Comparison of ENCODE assay signal across 26 cellular contexts in the genomic region with DNA sequence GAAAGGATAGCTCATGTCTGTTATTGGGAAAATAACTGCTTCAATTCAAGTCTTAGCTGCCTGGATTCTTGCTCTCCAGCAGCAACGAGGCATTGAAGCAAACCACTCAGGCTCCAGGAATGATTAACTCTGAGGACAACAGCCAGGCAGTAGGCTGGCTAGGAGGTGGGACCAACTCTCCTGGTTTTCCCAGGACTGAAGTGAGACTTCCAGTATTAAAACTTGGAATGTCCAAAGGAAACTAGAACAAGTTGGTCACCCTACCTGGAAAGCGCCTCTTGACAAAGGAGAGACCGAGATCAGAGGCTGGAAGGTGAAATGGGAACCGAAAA.
"Had no signal": no experiment of that assay in that cellular context is flagged by ENCODE, and none has a peak within 500 bp of the region (broad histone marks: within the 10 kb centered on the region; RNA-seq: fewer than 3 reads in every experiment).

No MANE protein-coding gene starts in this region.

- H3K27me3 ChIP-seq: body of pancreas, right atrium auricular region, tibial nerve had no signal

- H3K79me2 ChIP-seq: parathyroid adenoma had no signal

- H2AFZ ChIP-seq: parathyroid adenoma had no signal

- H3K9me3 ChIP-seq: body of pancreas, left ventricle myocardium inferior, psoas muscle, right atrium auricular region, tibial nerve had no signal

- H3K4me3 ChIP-seq: body of pancreas, left ventricle myocardium inferior, psoas muscle, right atrium auricular region, spleen, tibial nerve had no signal

- DNase-seq: activated B cell treated with CpG ODN at 0.5 μM for 24 hours; activated CD4-positive, alpha-beta T cell treated with anti-CD3 and anti-CD28 coated beads, Interleukin-2, amount 50 U/mL, for 1 hour; activated CD8-positive, alpha-beta T cell treated with anti-CD3 and anti-CD28 coated beads for 36 hours; activated naive CD4-positive, alpha-beta T cell; activated T-cell treated with anti-CD3 and anti-CD28 coated beads, Interleukin-2, amount 50 U/mL, for 4 hours; body of pancreas; dermis blood vessel endothelial cell; effector CD8-positive, alpha-beta T cell; glutamatergic neuron; left ventricle myocardium inferior; naive thymus-derived CD4-positive, alpha-beta T cell; nucleus accumbens; psoas muscle; spleen; stimulated activated naive CD4-positive, alpha-beta T cell treated with Interleukin-2 at 50 U/mL for 16 hours; T-cell had no signal

- FAIRE-seq: colon, endometrium, frontal cortex, islet of Langerhans, urothelium cell line had no signal

- ATAC-seq: activated CD8-positive, alpha-beta T cell treated with anti-CD3 and anti-CD28 coated beads for 36 hours; activated naive CD4-positive, alpha-beta T cell treated with anti-CD3 and anti-CD28 coated beads, Interleukin-2, amount 50 U/mL, for 72 hours; activated T-cell treated with anti-CD3 and anti-CD28 coated beads, Interleukin-2, amount 50 U/mL, for 4 hours; body of pancreas; naive thymus-derived CD4-positive, alpha-beta T cell; psoas muscle; T-cell had no signal

- H3K27ac ChIP-seq: body of pancreas, epithelial cell of prostate, left ventricle myocardium inferior, parathyroid adenoma, psoas muscle, right atrium auricular region, spleen, tibial nerve had no signal

- H3K36me3 ChIP-seq: left ventricle myocardium inferior, right atrium auricular region, spleen, tibial nerve had no signal

- H3K4me1 ChIP-seq: body of pancreas, left ventricle myocardium inferior, psoas muscle, right atrium auricular region, spleen, tibial nerve had no signal

- H3K9ac ChIP-seq: parathyroid adenoma had no signal
